In the genomic region with DNA sequence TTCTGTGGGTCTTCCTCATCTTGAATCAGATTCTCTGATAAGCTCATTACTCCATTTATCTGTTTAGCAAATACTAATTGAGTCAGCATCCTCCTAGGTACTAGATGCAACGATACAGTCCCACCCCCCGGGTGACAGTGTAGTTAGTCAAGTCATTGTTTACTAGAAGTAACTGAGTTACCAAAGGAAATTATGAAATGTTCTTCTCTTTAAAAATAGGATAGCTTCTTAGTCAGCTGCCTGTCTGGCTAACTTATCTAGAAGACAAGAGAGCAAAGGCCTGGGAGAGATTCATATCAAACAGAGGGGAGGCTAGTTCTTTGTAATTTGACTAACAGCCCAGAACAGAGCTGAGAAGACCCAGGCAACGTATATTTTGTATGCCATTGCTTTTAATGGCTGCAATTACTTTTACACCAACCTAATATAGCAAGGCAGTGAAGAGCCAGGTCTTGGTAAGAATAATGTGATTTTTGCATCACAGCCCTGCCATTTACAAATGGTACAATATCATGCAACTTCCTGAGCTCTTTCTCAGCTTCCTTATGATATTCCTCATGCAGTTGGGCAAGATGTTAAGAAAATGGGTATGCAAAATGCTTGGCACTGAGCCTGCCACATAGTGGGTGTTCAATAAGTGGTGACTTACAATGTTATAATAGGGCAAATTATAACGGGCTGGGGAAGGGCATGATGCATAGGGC, we compare ENCODE assay signal across 9 cellular contexts.
DNase-seq lines count a peak whose midpoint lies in the region; ATAC-seq and TF ChIP-seq lines count a peak whose summit lies in the region.
"Had no signal": no experiment of that assay in that cellular context is flagged by ENCODE, and none has a peak within 500 bp of the region (broad histone marks: within the 10 kb centered on the region; RNA-seq: fewer than 3 reads in every experiment).

No MANE protein-coding gene starts in this region.

- TF ChIP-seq CTCF in fibroblast of villous mesenchyme (IDR thresholded peaks at IDR 0.05; ENCODE audit: insufficient read depth, low read depth, low read length) (no peak), MM.1S (IDR thresholded peaks at IDR 0.05; ENCODE audit: low read length) (no peak), WERI-Rb-1 (IDR thresholded peaks at IDR 0.05; ENCODE audit: low read depth, low read length) (no peak)

- H3F3A ChIP-seq in MM.1S (ENCODE audit: insufficient read depth, low read length), result no peaks in the 10 kb centered on the region

- ATAC-seq in SK-N-SH treated with all-trans-retinoic acid at 6 μM for 48 hours, result peak; percentile 76
- ATAC-seq in HG02852 (IDR thresholded peaks at IDR 0.05; ENCODE audit: unreplicated experiment), result no peak

- H3K27me3 ChIP-seq in MM.1S (replicated peaks; ENCODE audit: insufficient read depth, low read length) (no peaks in the 10 kb centered on the region), WERI-Rb-1 (ENCODE audit: insufficient read depth, low read depth, severe bottlenecking) (peaks cover 62% of the 10 kb centered on the region)

- no peaks in the 10 kb centered on the region for H3K9me3 ChIP-seq in MM.1S (replicated peaks; ENCODE audit: insufficient read depth, low read length)
- no peaks in the 10 kb centered on the region for H3K9me3 ChIP-seq in WERI-Rb-1 (ENCODE audit: severe bottlenecking)

- H3K27ac ChIP-seq in MM.1S (ENCODE audit: low read length) (no peak overlapping the region), WERI-Rb-1 (no peak overlapping the region)

- H3K36me3 ChIP-seq in MM.1S (replicated peaks; ENCODE audit: insufficient read depth, low read length) (no peaks in the 10 kb centered on the region), WERI-Rb-1 (no peaks in the 10 kb centered on the region)

- H3K4me3 ChIP-seq in fibroblast of villous mesenchyme (ENCODE audit: low read depth, low read length) (no peak overlapping the region), MM.1S (ENCODE audit: low read length) (no peak overlapping the region), WERI-Rb-1 (ENCODE audit: low read depth, low read length) (no peak overlapping the region)

- no peaks in the 10 kb centered on the region for H4K20me1 ChIP-seq in MM.1S (ENCODE audit: insufficient read depth, low read length)

- H2AFZ ChIP-seq in MM.1S (ENCODE audit: low read length), result no peak overlapping the region

- no peak overlapping the region for H3K9ac ChIP-seq in MM.1S (ENCODE audit: low read length)

- H3K4me1 ChIP-seq in MM.1S (ENCODE audit: low read length), result no peaks in the 10 kb centered on the region

- no peak overlapping the region for H3K4me2 ChIP-seq in MM.1S (ENCODE audit: low read depth, low read length)

- no peaks in the 10 kb centered on the region for H3K9me2 ChIP-seq in MM.1S (replicated peaks; ENCODE audit: insufficient read depth, low read length)

- H3K79me2 ChIP-seq in MM.1S (ENCODE audit: low read length), result no peaks in the 10 kb centered on the region

- DNase-seq in stimulated activated CD4-positive, alpha-beta T cell treated with anti-CD3 and anti-CD28 coated beads, Interleukin-1b, Interleukin-23, amount 100 ng/mL, for 48 hours, result peak; percentile 63
- DNase-seq in stimulated activated CD4-positive, alpha-beta T cell treated with anti-CD3 and anti-CD28 coated beads, Interleukin-2, amount 100 ng/mL, for 48 hours, result no peak
- DNase-seq in fibroblast of villous mesenchyme (ENCODE audit: low read depth) (peak; percentile 89), HT-29 (ENCODE audit: low spot score) (no peak), MM.1S (no peak), WERI-Rb-1 (no peak)
- DNase-seq: activated gamma-delta T cell treated with Interleukin-2 at 50 U/mL for 16 hours had no signal

TF ChIP-seq in SK-N-SH treated with all-trans-retinoic acid at 6 μM for 48 hours, 23 proteins besides CTCF, POLR2A, EP300 and RAD21:
- TF ChIP-seq ZFP3 (CRISPR knock-in tag; IDR thresholded peaks at IDR 0.05), result no peak
- TF ChIP-seq TCF4 (CRISPR knock-in tag; IDR thresholded peaks at IDR 0.05; ENCODE audit: borderline replicate concordance), result 0 out of 2 replicates have a peak, but pooled peaks have one; percentile 12
- no peak for TF ChIP-seq OSR1 (CRISPR knock-in tag; IDR thresholded peaks at IDR 0.05)
- TF ChIP-seq CREB5 (CRISPR knock-in tag; IDR thresholded peaks at IDR 0.05; ENCODE audit: low read depth), result no peak

Comparison
In these comparisons a context has a peak if more than half of its experiments do, and no peak if none do; other contexts are left out.
1. DNase-seq: peak in stimulated activated CD4-positive, alpha-beta T cell treated with anti-CD3 and anti-CD28 coated beads, Interleukin-1b, Interleukin-23, amount 100 ng/mL, for 48 hours (single experiment) and fibroblast of villous mesenchyme (single experiment); none in stimulated activated CD4-positive, alpha-beta T cell treated with anti-CD3 and anti-CD28 coated beads, Interleukin-2, amount 100 ng/mL, for 48 hours (0 of 2), HT-29 (single experiment), MM.1S (single experiment) and WERI-Rb-1 (single experiment).